Comparison of ENCODE assay signal across 18 cellular contexts in the genomic region with DNA sequence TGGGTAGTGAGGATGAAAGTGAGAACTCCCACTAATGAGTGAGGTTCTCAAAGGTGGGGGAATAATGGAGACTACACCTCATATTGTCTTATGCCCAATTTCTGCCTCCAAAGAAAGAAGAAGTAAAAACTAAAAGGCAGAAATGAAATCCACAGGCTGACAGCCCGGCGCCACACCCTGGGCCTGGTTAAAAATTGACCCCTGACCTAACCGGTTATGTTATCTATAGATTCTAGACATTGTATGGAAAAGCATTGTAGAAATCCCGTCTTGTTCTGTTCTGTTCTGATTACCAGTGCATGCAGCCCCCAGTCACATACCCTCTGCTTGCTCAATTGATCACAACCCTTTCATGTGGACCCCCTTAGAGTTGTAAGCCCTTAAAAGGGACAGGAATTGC. TPM values are rescaled to one million over a fixed set of nuclear protein-coding genes. Genes with fewer than 3 reads are reported as not detected.
"Had no signal": no experiment of that assay in that cellular context is flagged by ENCODE, and none has a peak within 500 bp of the region (broad histone marks: within the 10 kb centered on the region; RNA-seq: fewer than 3 reads in every experiment).

No MANE protein-coding gene starts in this region.

RNA-seq across cellular contexts. Expression of a gene that starts 50.8 kb away (rescaled TPM):
- total RNA-seq: activated CD4-positive, alpha-beta memory T cell treated with anti-CD3 and anti-CD28 coated beads for 36 hours; activated CD4-positive, alpha-beta T cell treated with anti-CD3 and anti-CD28 coated beads for 36 hours; activated CD4-positive, alpha-beta T cell treated with anti-CD3 and anti-CD28 coated beads, Interleukin-2, amount 10 ng/mL, durations not matched to agents 24 days and 14 days; activated CD8-positive, alpha-beta memory T cell treated with anti-CD3 and anti-CD28 coated beads for 36 hours; activated CD8-positive, alpha-beta memory T cell treated with anti-CD3 and anti-CD28 coated beads, Interleukin-2, amount 10 ng/mL, durations not matched to agents 7 days and 5 days; activated CD8-positive, alpha-beta T cell treated with anti-CD3 and anti-CD28 coated beads, Interleukin-2, amount 10 ng/mL, durations not matched to agents 7 days and 5 days; activated naive CD4-positive, alpha-beta T cell treated with anti-CD3 and anti-CD28 coated beads for 36 hours; activated naive CD8-positive, alpha-beta T cell treated with anti-CD3 and anti-CD28 coated beads for 36 hours; activated T-helper 1 cell treated with anti-CD3 and anti-CD28 coated beads, Interleukin-12 subunit alpha, Interleukin-12 subunit beta, Interleukin-2, Interleukin-4 antibody, amounts not matched to agents 30 ng/mL and 10 ng/mL and 1 ng/mL, durations not matched to agents 14 hours and 24 hours and 36 hours; activated T-helper 2 cell treated with anti-CD3 and anti-CD28 coated beads, Interferon-gamma antibody, Interleukin-2, Interleukin-4, amounts not matched to agents 10 μg/mL and 5 μg/mL and 100 μg/mL, durations not matched to agents 14 hours and 24 hours and 36 hours; aorta; body of pancreas; chondrocyte; dermis microvascular lymphatic vessel endothelial cell; endothelial cell of umbilical vein; fibroblast of lung; T-cell; T-helper 2 cell treated with Interferon-gamma antibody and Interleukin-4, amounts not matched to agents 100 ng/mL and 5 ng/mL, for 36 hours had no signal
- polyA plus RNA-seq: aorta, endothelial cell of umbilical vein, fibroblast of lung had no signal
